In the genomic region with DNA sequence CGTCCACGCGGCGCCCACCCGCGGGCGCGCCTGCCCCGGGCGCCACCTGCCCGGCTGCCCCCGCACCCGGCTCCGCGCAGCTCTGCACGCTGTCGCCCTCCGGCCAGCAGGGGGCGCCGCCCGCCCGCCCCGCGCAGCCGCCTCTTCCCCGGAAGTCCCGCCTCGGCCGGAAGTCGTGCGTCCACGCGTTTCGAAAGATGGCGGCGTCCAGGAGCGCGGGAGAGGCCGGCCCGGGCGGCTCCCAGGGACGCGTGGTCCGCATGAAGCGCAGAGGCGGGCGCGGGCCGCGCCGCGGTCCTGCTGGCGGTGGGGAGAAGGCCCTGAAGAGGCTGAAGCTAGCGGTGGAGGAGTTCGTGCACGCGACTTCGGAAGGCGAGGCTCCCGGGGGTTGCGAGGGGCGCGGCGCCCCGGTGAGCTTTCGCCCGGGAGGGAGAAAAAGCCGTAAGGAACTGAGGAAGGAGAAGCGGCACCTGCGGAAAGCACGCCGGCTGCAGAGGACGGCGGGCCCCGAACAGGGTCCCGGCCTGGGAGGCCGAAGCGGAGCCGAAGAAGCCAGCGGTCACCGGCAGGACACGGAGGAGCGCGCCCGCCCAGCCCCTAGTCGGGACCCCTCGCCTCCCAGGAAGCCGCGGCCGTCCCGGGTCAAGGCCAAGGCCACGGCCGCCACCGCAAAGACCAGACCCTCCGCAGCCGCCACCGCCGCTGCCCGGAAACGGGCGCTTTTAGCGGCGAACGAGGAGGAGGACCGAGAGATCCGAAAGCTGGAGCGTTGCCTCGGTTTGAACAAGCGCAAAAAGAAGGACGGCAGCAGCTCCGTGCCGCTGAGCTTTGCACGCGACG, we compare ENCODE assay signal across 1 cellular context.
TF ChIP-seq lines count a peak whose summit lies in the region.

A gene with protein sequence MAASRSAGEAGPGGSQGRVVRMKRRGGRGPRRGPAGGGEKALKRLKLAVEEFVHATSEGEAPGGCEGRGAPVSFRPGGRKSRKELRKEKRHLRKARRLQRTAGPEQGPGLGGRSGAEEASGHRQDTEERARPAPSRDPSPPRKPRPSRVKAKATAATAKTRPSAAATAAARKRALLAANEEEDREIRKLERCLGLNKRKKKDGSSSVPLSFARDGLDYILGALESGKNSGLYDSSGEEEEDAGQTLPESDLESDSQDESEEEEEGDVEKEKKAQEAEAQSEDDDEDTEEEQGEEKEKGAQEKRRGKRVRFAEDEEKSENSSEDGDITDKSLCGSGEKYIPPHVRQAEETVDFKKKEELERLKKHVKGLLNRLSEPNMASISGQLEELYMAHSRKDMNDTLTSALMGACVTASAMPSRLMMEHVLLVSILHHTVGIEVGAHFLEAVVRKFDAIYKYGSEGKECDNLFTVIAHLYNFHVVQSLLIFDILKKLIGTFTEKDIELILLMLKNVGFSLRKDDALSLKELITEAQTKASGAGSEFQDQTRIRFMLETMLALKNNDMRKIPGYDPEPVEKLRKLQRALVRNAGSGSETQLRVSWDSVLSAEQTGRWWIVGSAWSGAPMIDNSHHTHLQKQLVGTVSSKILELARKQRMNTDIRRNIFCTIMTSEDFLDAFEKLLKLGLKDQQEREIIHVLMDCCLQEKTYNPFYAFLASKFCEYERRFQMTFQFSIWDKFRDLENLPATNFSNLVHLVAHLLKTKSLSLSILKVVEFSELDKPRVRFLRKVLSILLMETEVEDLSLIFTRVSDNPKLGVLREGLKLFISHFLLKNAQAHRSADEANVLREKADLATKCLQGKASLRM (plus strand): TSS at position 172 of the 840 bp plus-strand sequence. CDS start 26 bp downstream, at position 198.

TF ChIP-seq in HepG2, 621 proteins besides CTCF, POLR2A, EP300 and RAD21 (continued from another document and continues in another):
- TF ChIP-seq, protein P1, sequence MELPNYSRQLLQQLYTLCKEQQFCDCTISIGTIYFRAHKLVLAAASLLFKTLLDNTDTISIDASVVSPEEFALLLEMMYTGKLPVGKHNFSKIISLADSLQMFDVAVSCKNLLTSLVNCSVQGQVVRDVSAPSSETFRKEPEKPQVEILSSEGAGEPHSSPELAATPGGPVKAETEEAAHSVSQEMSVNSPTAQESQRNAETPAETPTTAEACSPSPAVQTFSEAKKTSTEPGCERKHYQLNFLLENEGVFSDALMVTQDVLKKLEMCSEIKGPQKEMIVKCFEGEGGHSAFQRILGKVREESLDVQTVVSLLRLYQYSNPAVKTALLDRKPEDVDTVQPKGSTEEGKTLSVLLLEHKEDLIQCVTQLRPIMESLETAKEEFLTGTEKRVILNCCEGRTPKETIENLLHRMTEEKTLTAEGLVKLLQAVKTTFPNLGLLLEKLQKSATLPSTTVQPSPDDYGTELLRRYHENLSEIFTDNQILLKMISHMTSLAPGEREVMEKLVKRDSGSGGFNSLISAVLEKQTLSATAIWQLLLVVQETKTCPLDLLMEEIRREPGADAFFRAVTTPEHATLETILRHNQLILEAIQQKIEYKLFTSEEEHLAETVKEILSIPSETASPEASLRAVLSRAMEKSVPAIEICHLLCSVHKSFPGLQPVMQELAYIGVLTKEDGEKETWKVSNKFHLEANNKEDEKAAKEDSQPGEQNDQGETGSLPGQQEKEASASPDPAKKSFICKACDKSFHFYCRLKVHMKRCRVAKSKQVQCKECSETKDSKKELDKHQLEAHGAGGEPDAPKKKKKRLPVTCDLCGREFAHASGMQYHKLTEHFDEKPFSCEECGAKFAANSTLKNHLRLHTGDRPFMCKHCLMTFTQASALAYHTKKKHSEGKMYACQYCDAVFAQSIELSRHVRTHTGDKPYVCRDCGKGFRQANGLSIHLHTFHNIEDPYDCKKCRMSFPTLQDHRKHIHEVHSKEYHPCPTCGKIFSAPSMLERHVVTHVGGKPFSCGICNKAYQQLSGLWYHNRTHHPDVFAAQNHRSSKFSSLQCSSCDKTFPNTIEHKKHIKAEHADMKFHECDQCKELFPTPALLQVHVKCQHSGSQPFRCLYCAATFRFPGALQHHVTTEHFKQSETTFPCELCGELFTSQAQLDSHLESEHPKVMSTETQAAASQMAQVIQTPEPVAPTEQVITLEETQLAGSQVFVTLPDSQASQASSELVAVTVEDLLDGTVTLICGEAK (IDR thresholded peaks at IDR 0.05), result no peak
- TF ChIP-seq, protein P1 (CRISPR knock-in tag; IDR thresholded peaks at IDR 0.05), result no peak; the same call in 1 of the 2 replicates
- TF ChIP-seq, protein P2, sequence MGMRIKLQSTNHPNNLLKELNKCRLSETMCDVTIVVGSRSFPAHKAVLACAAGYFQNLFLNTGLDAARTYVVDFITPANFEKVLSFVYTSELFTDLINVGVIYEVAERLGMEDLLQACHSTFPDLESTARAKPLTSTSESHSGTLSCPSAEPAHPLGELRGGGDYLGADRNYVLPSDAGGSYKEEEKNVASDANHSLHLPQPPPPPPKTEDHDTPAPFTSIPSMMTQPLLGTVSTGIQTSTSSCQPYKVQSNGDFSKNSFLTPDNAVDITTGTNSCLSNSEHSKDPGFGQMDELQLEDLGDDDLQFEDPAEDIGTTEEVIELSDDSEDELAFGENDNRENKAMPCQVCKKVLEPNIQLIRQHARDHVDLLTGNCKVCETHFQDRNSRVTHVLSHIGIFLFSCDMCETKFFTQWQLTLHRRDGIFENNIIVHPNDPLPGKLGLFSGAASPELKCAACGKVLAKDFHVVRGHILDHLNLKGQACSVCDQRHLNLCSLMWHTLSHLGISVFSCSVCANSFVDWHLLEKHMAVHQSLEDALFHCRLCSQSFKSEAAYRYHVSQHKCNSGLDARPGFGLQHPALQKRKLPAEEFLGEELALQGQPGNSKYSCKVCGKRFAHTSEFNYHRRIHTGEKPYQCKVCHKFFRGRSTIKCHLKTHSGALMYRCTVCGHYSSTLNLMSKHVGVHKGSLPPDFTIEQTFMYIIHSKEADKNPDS (CRISPR knock-in tag; IDR thresholded peaks at IDR 0.05), result no peak
- peak; percentile 67; the same call in 1 of the 2 replicates for TF ChIP-seq ZNF670 (CRISPR knock-in tag; IDR thresholded peaks at IDR 0.05; ENCODE audit: borderline replicate concordance)
- TF ChIP-seq, protein P3, sequence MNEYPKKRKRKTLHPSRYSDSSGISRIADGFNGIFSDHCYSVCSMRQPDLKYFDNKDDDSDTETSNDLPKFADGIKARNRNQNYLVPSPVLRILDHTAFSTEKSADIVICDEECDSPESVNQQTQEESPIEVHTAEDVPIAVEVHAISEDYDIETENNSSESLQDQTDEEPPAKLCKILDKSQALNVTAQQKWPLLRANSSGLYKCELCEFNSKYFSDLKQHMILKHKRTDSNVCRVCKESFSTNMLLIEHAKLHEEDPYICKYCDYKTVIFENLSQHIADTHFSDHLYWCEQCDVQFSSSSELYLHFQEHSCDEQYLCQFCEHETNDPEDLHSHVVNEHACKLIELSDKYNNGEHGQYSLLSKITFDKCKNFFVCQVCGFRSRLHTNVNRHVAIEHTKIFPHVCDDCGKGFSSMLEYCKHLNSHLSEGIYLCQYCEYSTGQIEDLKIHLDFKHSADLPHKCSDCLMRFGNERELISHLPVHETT (CRISPR knock-in tag; conservative IDR thresholded peaks at IDR 0.05), result peak; percentile 66; the same call in 1 of the 2 replicates
- no peak; the same call in 1 of the 2 replicates for TF ChIP-seq NFYC (CRISPR knock-in tag; IDR thresholded peaks at IDR 0.05)
- TF ChIP-seq, protein P4, sequence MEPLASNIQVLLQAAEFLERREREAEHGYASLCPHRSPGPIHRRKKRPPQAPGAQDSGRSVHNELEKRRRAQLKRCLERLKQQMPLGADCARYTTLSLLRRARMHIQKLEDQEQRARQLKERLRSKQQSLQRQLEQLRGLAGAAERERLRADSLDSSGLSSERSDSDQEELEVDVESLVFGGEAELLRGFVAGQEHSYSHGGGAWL (CRISPR knock-in tag; IDR thresholded peaks at IDR 0.05), result peak; percentile 96
- TF ChIP-seq BRCA1 (CRISPR knock-in tag; IDR thresholded peaks at IDR 0.05), result no peak
- no peak for TF ChIP-seq MEF2D (CRISPR knock-in tag; IDR thresholded peaks at IDR 0.05)
- TF ChIP-seq MIXL1 (CRISPR knock-in tag; IDR thresholded peaks at IDR 0.05), result 0 out of 2 replicates have a peak, but pooled peaks have one; percentile 27
- no peak for TF ChIP-seq ZFP62 (CRISPR knock-in tag; IDR thresholded peaks at IDR 0.05)
- TF ChIP-seq PHF20 (CRISPR knock-in tag; IDR thresholded peaks at IDR 0.05), result peak; percentile 88
- peak; percentile 94 for TF ChIP-seq ZNF749 (CRISPR knock-in tag; IDR thresholded peaks at IDR 0.05; ENCODE audit: borderline replicate concordance)
- TF ChIP-seq ZNF547 (CRISPR knock-in tag; IDR thresholded peaks at IDR 0.05), result 0 out of 2 replicates have a peak, but pooled peaks have one; percentile 30
- TF ChIP-seq SALL1 (CRISPR knock-in tag; IDR thresholded peaks at IDR 0.05), result peak; percentile 70
- no peak for TF ChIP-seq SOX6 (IDR thresholded peaks at IDR 0.05)
- peak; percentile 47; the same call in 1 of the 2 replicates for TF ChIP-seq SOX6 (CRISPR knock-in tag; IDR thresholded peaks at IDR 0.05)
- peak; percentile 93 for TF ChIP-seq ZNF761 (CRISPR knock-in tag; conservative IDR thresholded peaks at IDR 0.05)
- TF ChIP-seq PRPF4 (IDR thresholded peaks at IDR 0.05; ENCODE audit: low read depth, low read length, poor library complexity, severe bottlenecking), result no peak
- TF ChIP-seq, protein P5, sequence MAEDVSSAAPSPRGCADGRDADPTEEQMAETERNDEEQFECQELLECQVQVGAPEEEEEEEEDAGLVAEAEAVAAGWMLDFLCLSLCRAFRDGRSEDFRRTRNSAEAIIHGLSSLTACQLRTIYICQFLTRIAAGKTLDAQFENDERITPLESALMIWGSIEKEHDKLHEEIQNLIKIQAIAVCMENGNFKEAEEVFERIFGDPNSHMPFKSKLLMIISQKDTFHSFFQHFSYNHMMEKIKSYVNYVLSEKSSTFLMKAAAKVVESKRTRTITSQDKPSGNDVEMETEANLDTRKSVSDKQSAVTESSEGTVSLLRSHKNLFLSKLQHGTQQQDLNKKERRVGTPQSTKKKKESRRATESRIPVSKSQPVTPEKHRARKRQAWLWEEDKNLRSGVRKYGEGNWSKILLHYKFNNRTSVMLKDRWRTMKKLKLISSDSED (CRISPR knock-in tag; IDR thresholded peaks at IDR 0.05), result peak; percentile 87
- TF ChIP-seq ZNF354B (CRISPR knock-in tag; IDR thresholded peaks at IDR 0.05), result no peak
- no peak; the same call in 1 of the 2 replicates for TF ChIP-seq ZNF567 (CRISPR knock-in tag; IDR thresholded peaks at IDR 0.05; ENCODE audit: borderline replicate concordance)
- no peak for TF ChIP-seq ZBTB7A (CRISPR knock-in tag; IDR thresholded peaks at IDR 0.05)
- TF ChIP-seq, protein P6, sequence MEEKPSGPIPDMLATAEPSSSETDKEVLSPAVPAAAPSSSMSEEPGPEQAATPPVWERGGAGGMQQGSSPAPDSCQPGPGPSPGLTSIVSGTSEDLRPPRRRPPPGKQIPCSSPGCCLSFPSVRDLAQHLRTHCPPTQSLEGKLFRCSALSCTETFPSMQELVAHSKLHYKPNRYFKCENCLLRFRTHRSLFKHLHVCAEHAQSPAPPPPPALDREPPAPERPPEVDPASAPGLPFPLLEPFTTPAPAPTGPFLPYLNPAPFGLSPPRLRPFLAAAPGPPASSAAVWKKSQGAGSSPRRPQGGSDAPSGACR (CRISPR knock-in tag; IDR thresholded peaks at IDR 0.05), result no peak
- TF ChIP-seq, protein P7, sequence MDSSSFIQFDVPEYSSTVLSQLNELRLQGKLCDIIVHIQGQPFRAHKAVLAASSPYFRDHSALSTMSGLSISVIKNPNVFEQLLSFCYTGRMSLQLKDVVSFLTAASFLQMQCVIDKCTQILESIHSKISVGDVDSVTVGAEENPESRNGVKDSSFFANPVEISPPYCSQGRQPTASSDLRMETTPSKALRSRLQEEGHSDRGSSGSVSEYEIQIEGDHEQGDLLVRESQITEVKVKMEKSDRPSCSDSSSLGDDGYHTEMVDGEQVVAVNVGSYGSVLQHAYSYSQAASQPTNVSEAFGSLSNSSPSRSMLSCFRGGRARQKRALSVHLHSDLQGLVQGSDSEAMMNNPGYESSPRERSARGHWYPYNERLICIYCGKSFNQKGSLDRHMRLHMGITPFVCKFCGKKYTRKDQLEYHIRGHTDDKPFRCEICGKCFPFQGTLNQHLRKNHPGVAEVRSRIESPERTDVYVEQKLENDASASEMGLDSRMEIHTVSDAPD (CRISPR knock-in tag; IDR thresholded peaks at IDR 0.05), result peak; percentile 53; the same call in 1 of the 2 replicates
- TF ChIP-seq RELA (CRISPR knock-in tag; IDR thresholded peaks at IDR 0.05), result 0 out of 2 replicates have a peak, but pooled peaks have one; percentile 49
- peak; percentile 61; the same call in 1 of the 2 replicates for TF ChIP-seq KMT2B (CRISPR knock-in tag; IDR thresholded peaks at IDR 0.05)
- TF ChIP-seq, protein P8, sequence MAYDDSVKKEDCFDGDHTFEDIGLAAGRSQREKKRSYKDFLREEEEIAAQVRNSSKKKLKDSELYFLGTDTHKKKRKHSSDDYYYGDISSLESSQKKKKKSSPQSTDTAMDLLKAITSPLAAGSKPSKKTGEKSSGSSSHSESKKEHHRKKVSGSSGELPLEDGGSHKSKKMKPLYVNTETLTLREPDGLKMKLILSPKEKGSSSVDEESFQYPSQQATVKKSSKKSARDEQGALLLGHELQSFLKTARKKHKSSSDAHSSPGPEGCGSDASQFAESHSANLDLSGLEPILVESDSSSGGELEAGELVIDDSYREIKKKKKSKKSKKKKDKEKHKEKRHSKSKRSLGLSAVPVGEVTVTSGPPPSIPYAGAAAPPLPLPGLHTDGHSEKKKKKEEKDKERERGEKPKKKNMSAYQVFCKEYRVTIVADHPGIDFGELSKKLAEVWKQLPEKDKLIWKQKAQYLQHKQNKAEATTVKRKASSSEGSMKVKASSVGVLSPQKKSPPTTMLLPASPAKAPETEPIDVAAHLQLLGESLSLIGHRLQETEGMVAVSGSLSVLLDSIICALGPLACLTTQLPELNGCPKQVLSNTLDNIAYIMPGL (CRISPR knock-in tag; IDR thresholded peaks at IDR 0.05; ENCODE audit: borderline replicate concordance in 1 of 2, low read depth in 1 of 2), result peak; percentile 89 to 91
